In the genomic region with DNA sequence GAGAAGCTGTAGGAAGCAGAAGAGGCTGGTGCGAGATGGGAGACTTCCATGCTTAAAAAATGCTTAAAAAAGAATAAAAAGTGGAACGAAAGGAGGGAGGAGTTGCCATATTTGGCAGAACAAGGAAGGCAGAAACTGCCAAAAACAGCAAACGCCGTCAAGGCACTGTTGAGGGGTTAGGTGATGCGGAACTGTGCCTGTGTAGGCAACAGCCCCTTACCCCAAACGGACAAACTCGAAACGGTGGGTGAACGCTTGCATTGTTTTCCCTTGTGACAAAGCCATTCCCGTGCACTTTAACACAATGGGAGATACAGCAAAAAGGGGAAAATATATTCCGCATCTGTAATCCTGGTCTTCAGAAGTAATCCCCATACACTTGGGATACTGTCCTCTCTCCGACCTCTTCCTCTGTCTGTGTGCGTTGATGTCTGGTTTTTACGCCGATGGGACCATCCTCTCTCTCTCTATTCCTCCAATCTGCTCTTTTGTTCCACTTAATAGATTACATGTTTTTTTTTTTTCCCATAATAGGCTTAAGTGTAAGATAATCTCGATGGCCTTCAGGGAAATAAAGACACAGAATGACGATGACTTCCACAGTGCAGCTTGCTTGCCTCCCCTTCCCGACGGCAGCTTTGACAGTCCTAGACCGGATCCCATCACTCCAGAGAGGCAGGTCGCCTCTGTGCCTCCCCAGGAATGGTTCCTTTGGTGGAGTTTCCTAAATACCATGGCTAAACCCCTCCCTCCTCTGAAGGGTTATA, we compare ENCODE assay signal across 16 cellular contexts.
DNase-seq lines count a peak whose midpoint lies in the region; ATAC-seq, FAIRE-seq and TF ChIP-seq lines count a peak whose summit lies in the region.
"Had no signal": no experiment of that assay in that cellular context is flagged by ENCODE, and none has a peak within 500 bp of the region (broad histone marks: within the 10 kb centered on the region; RNA-seq: fewer than 3 reads in every experiment).

No MANE protein-coding gene starts in this region.

- no peak for TF ChIP-seq CTCF in kidney (IDR thresholded peaks at IDR 0.05; ENCODE audit: borderline replicate concordance, extremely low read depth, insufficient read depth)
- no peak for TF ChIP-seq CTCF in stomach (IDR thresholded peaks at IDR 0.05)
- no peak for TF ChIP-seq CTCF in coronary artery (IDR thresholded peaks at IDR 0.05)

- H3K36me3 ChIP-seq in kidney (ENCODE audit: control insufficient read depth in 1 of 2, insufficient read depth in 2 of 2, low read length in 2 of 2): no peaks in the 10 kb centered on the region
- H3K36me3 ChIP-seq in stomach: no peaks in the 10 kb centered on the region

- no peaks in the 10 kb centered on the region for H3K27me3 ChIP-seq in stomach

- H3K9me3 ChIP-seq in kidney (ENCODE audit: control insufficient read depth in 1 of 2, low read length in 2 of 2) (no peaks in the 10 kb centered on the region), stomach (no peaks in the 10 kb centered on the region)

- H3K4me3 ChIP-seq in kidney (ENCODE audit: low read length in 2 of 2): no peak overlapping the region
- H3K4me3 ChIP-seq in stomach: no peak overlapping the region
- no peak overlapping the region for H3K4me3 ChIP-seq in coronary artery

- H3K27ac ChIP-seq in kidney (ENCODE audit: low read depth in 2 of 2, low read length in 2 of 2) (peak overlapping the region; percentile 85 to 89), stomach (peak overlapping the region in 3 of 5 donors; percentile 22 to 59 (median 33)), coronary artery (no peak overlapping the region)

- ATAC-seq in left ventricle myocardium superior: peak; percentile 38
- ATAC-seq in Right ventricle myocardium inferior: no peak
- ATAC-seq in GM21737 (IDR thresholded peaks at IDR 0.05; ENCODE audit: unreplicated experiment): no peak
- ATAC-seq in HG03196 (IDR thresholded peaks at IDR 0.05; ENCODE audit: unreplicated experiment): no peak

- FAIRE-seq in kidney (lab: Jason Lieb, UNC): no peak

- no peak for TF ChIP-seq EP300 in stomach (IDR thresholded peaks at IDR 0.05)

- no peak for TF ChIP-seq POLR2A in stomach (IDR thresholded peaks at IDR 0.05)

- H3K4me1 ChIP-seq in kidney (ENCODE audit: control insufficient read depth in 1 of 2, insufficient read depth in 1 of 2, low read depth in 1 of 2, low read length in 2 of 2) (peaks cover 21 to 45% of the 10 kb centered on the region in 2 donors), stomach (peaks cover 14 to 61% (median 38%) of the 10 kb centered on the region in 4 donors)

- H3K9ac ChIP-seq in kidney (ENCODE audit: low read length in 2 of 2): peak overlapping the region in 1 of 2 donors; percentile 24

- 79 to 85% (median 81%) methylated on average over 21 of the region's 21 CpGs for WGBS in stomach, 5 donors

- DNase-seq in left ventricle myocardium superior (no peak), Right ventricle myocardium inferior (ENCODE audit: missing footprints) (no peak), NCI-H82 treated with DMSO at 0.1 percent for 48 hours (lab: John Stamatoyannopoulos, UW; ENCODE audit: unreplicated experiment) (peak; percentile 92), kidney (no peak), stomach (no peak), coronary artery (ENCODE audit: low spot score) (no peak)
- DNase-seq: CD4-positive, alpha-beta T cell; DMS 273 treated with DMSO at 0.1 percent for 48 hours; H7; MV-4-11; NCI-H1417 treated with DMSO at 0.1 percent for 48 hours; NCI-H2029 treated with DMSO at 0.1 percent for 48 hours; NCI-H510A treated with DMSO at 0.1 percent for 48 hours; NK-92 treated with Interleukin-12 subunit alpha and Interleukin-12 subunit beta, amount 100 ng/mL, for 24 hours had no signal

- intact Hi-C loops in left ventricle myocardium superior (cut with micrococcal nuclease): no loop called here
- intact Hi-C loops in Right ventricle myocardium inferior (cut with DNase I): no loop called here
- intact Hi-C loops in kidney (cut with DNase I): no loop called here
- intact Hi-C loops in stomach (cut with DNase I; ENCODE audit: low total_unique reads): no loop called here

Comparison
In these comparisons a context has a peak if more than half of its experiments do, and no peak if none do; other contexts are left out.
1. H3K27ac ChIP-seq: peak in kidney (2 of 2) and stomach (3 of 5); none in coronary artery (0 of 2).